Comparison of ENCODE assay signal across 9 cellular contexts in genomic region chr1:113947388-113948107, GRCh38. TPM values are rescaled to one million over a fixed set of nuclear protein-coding genes. Genes with fewer than 3 reads are reported as not detected.
A peak's percentile ranks its signal among the peaks of the same experiment; 100 is the strongest.
DNase-seq lines count a peak whose midpoint lies in the region; ATAC-seq and TF ChIP-seq lines count a peak whose summit lies in the region.
"Had no signal": no experiment of that assay in that cellular context is flagged by ENCODE, and none has a peak within 500 bp of the region (broad histone marks: within the 10 kb centered on the region; RNA-seq: fewer than 3 reads in every experiment).

No MANE protein-coding gene starts in this region.

- no peak for TF ChIP-seq CTCF in right atrium auricular region (IDR thresholded peaks at IDR 0.05)
- no peak for TF ChIP-seq CTCF in natural killer cell (IDR thresholded peaks at IDR 0.05)

- H3K9me3 Mint-ChIP-seq in natural killer cell, result no peaks in the 10 kb centered on the region

- H3K27me3 Mint-ChIP-seq in natural killer cell (ENCODE audit: low read depth in 2 of 2), result no peaks in the 10 kb centered on the region

- no peak for ATAC-seq in left cardiac atrium
- ATAC-seq in natural killer cell, result peak; percentile 30 to 48 (median 38)
- ATAC-seq in GM18907 (IDR thresholded peaks at IDR 0.05; ENCODE audit: unreplicated experiment), result no peak

- H3K9me3 ChIP-seq in right atrium auricular region, result no peaks in the 10 kb centered on the region
- H3K9me3 ChIP-seq: prostate gland had no signal

- peaks cover 7% of the 10 kb centered on the region for H3K36me3 ChIP-seq in right atrium auricular region
- H3K36me3 ChIP-seq: prostate gland had no signal

- peaks cover 20% of the 10 kb centered on the region for H3K36me3 Mint-ChIP-seq in natural killer cell

- peaks cover 0 to 31% of the 10 kb centered on the region in 2 donors for H3K4me1 ChIP-seq in right atrium auricular region

- H3K4me3 ChIP-seq in right atrium auricular region, result no peak overlapping the region
- H3K4me3 ChIP-seq: prostate gland had no signal

- H3K27me3 ChIP-seq in right atrium auricular region, result no peaks in the 10 kb centered on the region

- H3K4me3 Mint-ChIP-seq in natural killer cell, result peak overlapping the region; percentile 63

- DNase-seq in right atrium auricular region (ENCODE audit: low spot score) (no peak), left cardiac atrium (no peak), natural killer cell (no peak), NCI-H146 (lab: John Stamatoyannopoulos, UW) (no peak), NCI-H2227 treated with DMSO at 0.1 percent for 48 hours (lab: John Stamatoyannopoulos, UW) (no peak), HuH-7 (ENCODE audit: low spot score) (no peak)
- DNase-seq in central memory CD4-positive, alpha-beta T cell, result peak; percentile 37

- peak overlapping the region; percentile 30 to 61 for H3K27ac ChIP-seq in right atrium auricular region
- H3K27ac ChIP-seq: prostate gland had no signal

- intact Hi-C loops in left cardiac atrium (cut with DNase I) (no loop called here), natural killer cell (cut with micrococcal nuclease) (loop anchor here (2.0 kb wide), 2 partner anchors 15 to 17 kb away; no protein-coding TSS in a partner anchor)

- peak overlapping the region; percentile 82 to 85 for H3K27ac Mint-ChIP-seq in natural killer cell

- peaks cover 66 to 71% of the 10 kb centered on the region in 2 donors for H3K4me1 Mint-ChIP-seq in natural killer cell

RNA-seq across cellular contexts. Expression of gene HIPK1, which starts 18.4 kb away (rescaled TPM):
- total RNA-seq in right atrium auricular region (10 to 100 TPM; 50.1 to 58.1 TPM), left cardiac atrium (10 to 100 TPM; 59.4 to 72.0 TPM), natural killer cell (100 to 1,000 TPM; 238 to 283 (median 261) TPM)

RNA-seq across cellular contexts. Expression of gene OLFML3, which starts 31.7 kb away (rescaled TPM):
- total RNA-seq in right atrium auricular region, result 10 to 100 TPM; 22.4 to 28.6 TPM
- total RNA-seq in left cardiac atrium, result 10 to 100 TPM; 18.8 to 36.2 TPM
- total RNA-seq in natural killer cell, result under 1 TPM in 1 of 3 donors, not detected in 2; 0.16 TPM

RNA-seq across cellular contexts. Expression of gene DCLRE1B, which starts 42.4 kb away (rescaled TPM):
- 1 to 10 TPM; 1.4 to 2.4 TPM for total RNA-seq in right atrium auricular region
- total RNA-seq in left cardiac atrium, result 1 to 10 TPM; 3.6 to 4.2 TPM
- 1 to 10 TPM; 5.5 to 6.8 (median 5.9) TPM for total RNA-seq in natural killer cell

RNA-seq across cellular contexts. Expression of gene AP4B1, which starts 42.9 kb away (rescaled TPM):
- total RNA-seq in right atrium auricular region (1 to 10 TPM; 8.3 to 9.6 TPM), left cardiac atrium (10 to 100 TPM; 11.9 to 12.0 TPM), natural killer cell (10 to 100 TPM; 64.0 to 78.7 (median 77.6) TPM)

Comparison
In these comparisons a context has a peak if more than half of its experiments do, and no peak if none do; other contexts are left out.
1. ATAC-seq: peak in natural killer cell (3 of 3); none in left cardiac atrium (0 of 2) and GM18907 (single experiment).
2. RNA of gene OLFML3, which starts 31.7 kb away (total RNA-seq): 18.8 to 36.2 TPM in left cardiac atrium and 22.4 to 28.6 TPM in right atrium auricular region; 0.16 TPM in natural killer cell; every median in the first group is over 10 times any median in the second.